2 cellular contexts compared by ENCODE assay signal in genomic region chr10:91617073-91617580, GRCh38.
TF ChIP-seq lines count a peak whose summit lies in the region.

No MANE protein-coding gene starts in this region.

TF ChIP-seq in GM23338, 12 proteins besides CTCF, POLR2A, EP300 and RAD21:
- TF ChIP-seq EZH2 (IDR thresholded peaks at IDR 0.05; ENCODE audit: low read depth, unreplicated experiment) = no peak
- TF ChIP-seq ETS1 (IDR thresholded peaks at IDR 0.05) = no peak
- TF ChIP-seq, protein P1, sequence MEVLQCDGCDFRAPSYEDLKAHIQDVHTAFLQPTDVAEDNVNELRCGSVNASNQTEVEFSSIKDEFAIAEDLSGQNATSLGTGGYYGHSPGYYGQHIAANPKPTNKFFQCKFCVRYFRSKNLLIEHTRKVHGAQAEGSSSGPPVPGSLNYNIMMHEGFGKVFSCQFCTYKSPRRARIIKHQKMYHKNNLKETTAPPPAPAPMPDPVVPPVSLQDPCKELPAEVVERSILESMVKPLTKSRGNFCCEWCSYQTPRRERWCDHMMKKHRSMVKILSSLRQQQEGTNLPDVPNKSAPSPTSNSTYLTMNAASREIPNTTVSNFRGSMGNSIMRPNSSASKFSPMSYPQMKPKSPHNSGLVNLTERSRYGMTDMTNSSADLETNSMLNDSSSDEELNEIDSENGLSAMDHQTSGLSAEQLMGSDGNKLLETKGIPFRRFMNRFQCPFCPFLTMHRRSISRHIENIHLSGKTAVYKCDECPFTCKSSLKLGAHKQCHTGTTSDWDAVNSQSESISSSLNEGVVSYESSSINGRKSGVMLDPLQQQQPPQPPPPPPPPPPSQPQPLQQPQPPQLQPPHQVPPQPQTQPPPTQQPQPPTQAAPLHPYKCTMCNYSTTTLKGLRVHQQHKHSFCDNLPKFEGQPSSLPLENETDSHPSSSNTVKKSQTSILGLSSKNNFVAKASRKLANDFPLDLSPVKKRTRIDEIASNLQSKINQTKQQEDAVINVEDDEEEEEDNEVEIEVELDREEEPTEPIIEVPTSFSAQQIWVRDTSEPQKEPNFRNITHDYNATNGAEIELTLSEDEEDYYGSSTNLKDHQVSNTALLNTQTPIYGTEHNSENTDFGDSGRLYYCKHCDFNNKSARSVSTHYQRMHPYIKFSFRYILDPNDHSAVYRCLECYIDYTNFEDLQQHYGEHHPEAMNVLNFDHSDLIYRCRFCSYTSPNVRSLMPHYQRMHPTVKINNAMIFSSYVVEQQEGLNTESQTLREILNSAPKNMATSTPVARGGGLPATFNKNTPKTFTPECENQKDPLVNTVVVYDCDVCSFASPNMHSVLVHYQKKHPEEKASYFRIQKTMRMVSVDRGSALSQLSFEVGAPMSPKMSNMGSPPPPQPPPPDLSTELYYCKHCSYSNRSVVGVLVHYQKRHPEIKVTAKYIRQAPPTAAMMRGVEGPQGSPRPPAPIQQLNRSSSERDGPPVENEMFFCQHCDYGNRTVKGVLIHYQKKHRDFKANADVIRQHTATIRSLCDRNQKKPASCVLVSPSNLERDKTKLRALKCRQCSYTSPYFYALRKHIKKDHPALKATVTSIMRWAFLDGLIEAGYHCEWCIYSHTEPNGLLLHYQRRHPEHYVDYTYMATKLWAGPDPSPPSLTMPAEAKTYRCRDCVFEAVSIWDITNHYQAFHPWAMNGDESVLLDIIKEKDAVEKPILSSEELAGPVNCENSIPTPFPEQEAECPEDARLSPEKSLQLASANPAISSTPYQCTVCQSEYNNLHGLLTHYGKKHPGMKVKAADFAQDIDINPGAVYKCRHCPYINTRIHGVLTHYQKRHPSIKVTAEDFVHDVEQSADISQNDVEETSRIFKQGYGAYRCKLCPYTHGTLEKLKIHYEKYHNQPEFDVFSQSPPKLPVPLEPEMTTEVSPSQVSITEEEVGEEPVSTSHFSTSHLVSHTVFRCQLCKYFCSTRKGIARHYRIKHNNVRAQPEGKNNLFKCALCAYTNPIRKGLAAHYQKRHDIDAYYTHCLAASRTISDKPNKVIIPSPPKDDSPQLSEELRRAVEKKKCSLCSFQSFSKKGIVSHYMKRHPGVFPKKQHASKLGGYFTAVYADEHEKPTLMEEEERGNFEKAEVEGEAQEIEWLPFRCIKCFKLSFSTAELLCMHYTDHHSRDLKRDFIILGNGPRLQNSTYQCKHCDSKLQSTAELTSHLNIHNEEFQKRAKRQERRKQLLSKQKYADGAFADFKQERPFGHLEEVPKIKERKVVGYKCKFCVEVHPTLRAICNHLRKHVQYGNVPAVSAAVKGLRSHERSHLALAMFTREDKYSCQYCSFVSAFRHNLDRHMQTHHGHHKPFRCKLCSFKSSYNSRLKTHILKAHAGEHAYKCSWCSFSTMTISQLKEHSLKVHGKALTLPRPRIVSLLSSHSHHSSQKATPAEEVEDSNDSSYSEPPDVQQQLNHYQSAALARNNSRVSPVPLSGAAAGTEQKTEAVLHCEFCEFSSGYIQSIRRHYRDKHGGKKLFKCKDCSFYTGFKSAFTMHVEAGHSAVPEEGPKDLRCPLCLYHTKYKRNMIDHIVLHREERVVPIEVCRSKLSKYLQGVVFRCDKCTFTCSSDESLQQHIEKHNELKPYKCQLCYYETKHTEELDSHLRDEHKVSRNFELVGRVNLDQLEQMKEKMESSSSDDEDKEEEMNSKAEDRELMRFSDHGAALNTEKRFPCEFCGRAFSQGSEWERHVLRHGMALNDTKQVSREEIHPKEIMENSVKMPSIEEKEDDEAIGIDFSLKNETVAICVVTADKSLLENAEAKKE (CRISPR knock-in tag; IDR thresholded peaks at IDR 0.05) = no peak
- no peak for TF ChIP-seq CREB1 (CRISPR knock-in tag; IDR thresholded peaks at IDR 0.05; ENCODE audit: low read depth)
- no peak for TF ChIP-seq ZNF331 (CRISPR knock-in tag; IDR thresholded peaks at IDR 0.05; ENCODE audit: low read depth)
- TF ChIP-seq JUNB (IDR thresholded peaks at IDR 0.05; ENCODE audit: unreplicated experiment) = no peak
- TF ChIP-seq REST (IDR thresholded peaks at IDR 0.05; ENCODE audit: unreplicated experiment) = no peak
- no peak for TF ChIP-seq NANOG (IDR thresholded peaks at IDR 0.05; ENCODE audit: borderline replicate concordance)
- no peak for TF ChIP-seq EZH2phosphoT487 (IDR thresholded peaks at IDR 0.05; ENCODE audit: unreplicated experiment)
- no peak for TF ChIP-seq STAT1 (IDR thresholded peaks at IDR 0.05; ENCODE audit: unreplicated experiment)
- no peak for TF ChIP-seq ZNF114 (CRISPR knock-in tag; IDR thresholded peaks at IDR 0.05)
- TF ChIP-seq POLR2AphosphoS5 (IDR thresholded peaks at IDR 0.05; ENCODE audit: low read depth) = no peak

TF ChIP-seq in H1, 55 proteins besides CTCF, POLR2A, EP300 and RAD21:
- TF ChIP-seq JUN (IDR thresholded peaks at IDR 0.05; ENCODE audit: low read depth, low read length) (no peak), RBBP5 (IDR thresholded peaks at IDR 0.05; ENCODE audit: borderline replicate concordance, low read depth, low read length) (no peak), USF2 (IDR thresholded peaks at IDR 0.05; ENCODE audit: low read length) (no peak), SUZ12 (IDR thresholded peaks at IDR 0.05; ENCODE audit: low read length) (no peak), CEBPB (IDR thresholded peaks at IDR 0.05; ENCODE audit: low read depth, low read length) (no peak), BRCA1 (IDR thresholded peaks at IDR 0.05; ENCODE audit: low read depth, low read length) (no peak), CTBP2 (IDR thresholded peaks at IDR 0.05; ENCODE audit: borderline replicate concordance, insufficient read depth, insufficient read length, low read length) (no peak), RXRA (IDR thresholded peaks at IDR 0.05; ENCODE audit: insufficient read depth, low read depth, low read length) (no peak), SP1 (IDR thresholded peaks at IDR 0.05; ENCODE audit: low read depth, low read length) (no peak), EGR1 (IDR thresholded peaks at IDR 0.05; ENCODE audit: borderline replicate concordance, low read depth, low read length) (no peak), FOSL1 (IDR thresholded peaks at IDR 0.05; ENCODE audit: insufficient read depth, low read depth, low read length) (no peak), HDAC6 (IDR thresholded peaks at IDR 0.05; ENCODE audit: low read depth, low read length) (no peak), SIRT6 (IDR thresholded peaks at IDR 0.05; ENCODE audit: low read length) (no peak), GABPA (IDR thresholded peaks at IDR 0.05; ENCODE audit: borderline replicate concordance, insufficient read depth, low read length) (no peak), MAFK (IDR thresholded peaks at IDR 0.05; ENCODE audit: low read depth, low read length) (no peak), BCL11A (IDR thresholded peaks at IDR 0.05; ENCODE audit: low read depth in 2 of 2, low read length in 2 of 2) (no peak), TBP (IDR thresholded peaks at IDR 0.05; ENCODE audit: low read depth, low read length) (no peak), KDM4A (IDR thresholded peaks at IDR 0.05; ENCODE audit: low read depth, low read length, severe bottlenecking) (no peak), POLR2AphosphoS5 (IDR thresholded peaks at IDR 0.05; ENCODE audit: low read depth, low read length) (no peak)
- TF ChIP-seq, protein P2, sequence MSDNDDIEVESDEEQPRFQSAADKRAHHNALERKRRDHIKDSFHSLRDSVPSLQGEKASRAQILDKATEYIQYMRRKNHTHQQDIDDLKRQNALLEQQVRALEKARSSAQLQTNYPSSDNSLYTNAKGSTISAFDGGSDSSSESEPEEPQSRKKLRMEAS (IDR thresholded peaks at IDR 0.05) = no peak
